Comparison of ENCODE assay signal across 7 cellular contexts in the genomic region with DNA sequence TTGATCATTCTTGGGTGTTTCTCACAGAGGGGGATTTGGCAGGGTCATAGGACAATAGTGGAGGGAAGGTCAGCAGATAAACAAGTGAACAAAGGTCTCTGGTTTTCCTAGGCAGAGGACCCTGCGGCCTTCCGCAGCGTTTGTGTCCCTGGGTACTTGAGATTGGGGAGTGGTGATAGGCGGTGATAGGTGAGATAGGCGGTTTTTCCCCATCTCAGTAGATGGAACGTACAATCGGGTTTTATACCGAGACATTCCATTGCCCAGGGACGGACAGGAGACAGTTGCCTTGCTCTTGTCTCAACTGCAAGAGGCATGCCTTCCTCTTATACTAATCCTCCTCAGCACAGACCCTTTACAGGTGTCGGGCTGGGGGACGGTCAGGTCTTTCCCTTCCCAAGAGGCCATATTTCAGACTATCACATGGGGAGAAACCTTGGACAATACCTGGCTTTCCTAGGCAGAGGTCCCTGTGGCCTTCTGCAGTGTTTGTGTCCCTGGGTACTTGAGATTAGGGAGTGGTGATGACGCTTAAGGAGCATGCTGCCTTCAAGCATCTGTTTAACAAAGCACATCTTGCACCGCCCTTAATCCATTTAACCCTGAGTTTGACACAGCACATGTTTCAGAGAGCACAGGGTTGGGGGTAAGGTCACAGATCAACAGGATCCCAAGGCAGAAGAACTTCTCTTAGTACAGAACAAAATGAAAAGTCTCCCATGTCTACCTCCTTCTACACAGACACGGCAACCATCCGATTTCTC.
DNase-seq lines count a peak whose midpoint lies in the region; ATAC-seq and TF ChIP-seq lines count a peak whose summit lies in the region.
"Not testable (repeated sequence)": the region's sequence is repeated elsewhere in the genome, so short reads cannot be mapped to it uniquely, and the experiment has no call there.

No MANE protein-coding gene starts in this region.

- BruUV-seq in PC-3 (replicated peaks; lab: Mats Ljungman, UMichigan) = not testable (repeated sequence)

- H3K9ac ChIP-seq in PC-3 (ENCODE audit: low read length) = peak overlapping the region; percentile 88; the same call in 1 of the 2 replicates

- H3K27me3 ChIP-seq in PC-3 (ENCODE audit: low read length); hepatocyte: not testable (repeated sequence)

- POLR2A ChIA-PET in PC-3 (lab: Charles Lee; ENCODE audit: unreplicated experiment) = not testable (repeated sequence)
- POLR2A ChIA-PET in activated CD4-positive, alpha-beta memory T cell treated with anti-CD3 and anti-CD28 coated beads for 36 hours (lab: Charles Lee) = interaction anchor here (2.2 to 9.1 kb wide), 7 partner anchors 8 to 69 kb away, joined by 9 to 110 read pairs (median 45); a partner anchor contains a TSS

- H3K27me3 Mint-ChIP-seq in IgD-negative memory B cell; activated CD4-positive, alpha-beta memory T cell treated with anti-CD3 and anti-CD28 coated beads for 36 hours; activated naive CD8-positive, alpha-beta T cell treated with anti-CD3 and anti-CD28 coated beads, Interleukin-2, amount 50 U/mL, for 24 hours: not testable (repeated sequence)
- peaks cover 25% of the 10 kb centered on the region for H3K27me3 Mint-ChIP-seq in neural crest cell (ENCODE audit: low read depth)

- not testable (repeated sequence) for ATAC-seq in PC-3; activated naive CD8-positive, alpha-beta T cell treated with anti-CD3 and anti-CD28 coated beads, Interleukin-2, amount 50 U/mL, for 24 hours

- not testable (repeated sequence) for H3K36me3 Mint-ChIP-seq in IgD-negative memory B cell; activated naive CD8-positive, alpha-beta T cell treated with anti-CD3 and anti-CD28 coated beads, Interleukin-2, amount 50 U/mL, for 24 hours (ENCODE audit: low read depth)
- H3K36me3 Mint-ChIP-seq in activated CD4-positive, alpha-beta memory T cell treated with anti-CD3 and anti-CD28 coated beads for 36 hours = peaks cover 12% of the 10 kb centered on the region
- H3K36me3 Mint-ChIP-seq in neural crest cell (ENCODE audit: low read depth) = peaks cover 23% of the 10 kb centered on the region

- not testable (repeated sequence) for H3K4me1 ChIP-seq in PC-3 (ENCODE audit: insufficient read depth, low read length); hepatocyte (ENCODE audit: insufficient read depth)

- 29% methylated on average over 13 of the region's 15 CpGs for WGBS in hepatocyte (ENCODE audit: low lambda C conversion rate, missing lambda C conversion rate)

- DNase-seq in DMS53 (lab: John Stamatoyannopoulos, UW) = peak; percentile 30
- peak; percentile 35 for DNase-seq in PC-3
- DNase-seq in activated CD4-positive, alpha-beta memory T cell treated with anti-CD3 and anti-CD28 coated beads for 36 hours; activated naive CD8-positive, alpha-beta T cell treated with anti-CD3 and anti-CD28 coated beads, Interleukin-2, amount 50 U/mL, for 24 hours; hepatocyte (ENCODE audit: low spot score); neural crest cell (ENCODE audit: low read depth, low spot score): not testable (repeated sequence)

- H3K79me2 ChIP-seq in PC-3 (ENCODE audit: low read length) = peaks cover 13% of the 10 kb centered on the region
- peaks cover 39% of the 10 kb centered on the region for H3K79me2 ChIP-seq in hepatocyte

- H3F3A ChIP-seq in PC-3 (ENCODE audit: low read length, unreplicated experiment) = not testable (repeated sequence)

- H3K9me3 ChIP-seq in PC-3 (ENCODE audit: low read length); hepatocyte (ENCODE audit: low read depth): not testable (repeated sequence)

- H3K4me3 ChIP-seq in PC-3 (ENCODE audit: low read length) = peak overlapping the region; percentile 42; the same call in 1 of the 2 replicates
- H3K4me3 ChIP-seq in hepatocyte = peak overlapping the region; percentile 98

- intact Hi-C loops in PC-3 (cut with micrococcal nuclease) = not testable (repeated sequence)
- intact Hi-C loops in activated CD4-positive, alpha-beta memory T cell treated with anti-CD3 and anti-CD28 coated beads for 36 hours (cut with micrococcal nuclease) = loop anchor here (1.0 kb wide), 1 partner anchor 12 kb away; a partner anchor contains a TSS

- not testable (repeated sequence) for H3K36me3 ChIP-seq in PC-3 (ENCODE audit: low read depth, low read length); hepatocyte (replicated peaks; ENCODE audit: insufficient read depth, low read depth)

- H3K9me2 ChIP-seq in PC-3 (replicated peaks; ENCODE audit: low read length); hepatocyte (replicated peaks; ENCODE audit: insufficient read depth): not testable (repeated sequence)

- peak overlapping the region in 3 of 4 donors; percentile 26 to 93 (median 60) for H3K4me3 Mint-ChIP-seq in IgD-negative memory B cell
- H3K4me3 Mint-ChIP-seq in activated CD4-positive, alpha-beta memory T cell treated with anti-CD3 and anti-CD28 coated beads for 36 hours = peak overlapping the region; percentile 43
- H3K4me3 Mint-ChIP-seq in activated naive CD8-positive, alpha-beta T cell treated with anti-CD3 and anti-CD28 coated beads, Interleukin-2, amount 50 U/mL, for 24 hours = peak overlapping the region; percentile 45
- H3K4me3 Mint-ChIP-seq in neural crest cell = peak overlapping the region; percentile 93

- H3K4me1 Mint-ChIP-seq in IgD-negative memory B cell = peaks cover 21 to 37% (median 21%) of the 10 kb centered on the region in 3 donors
- H3K4me1 Mint-ChIP-seq in activated CD4-positive, alpha-beta memory T cell treated with anti-CD3 and anti-CD28 coated beads for 36 hours (ENCODE audit: low read depth) = peaks cover 38% of the 10 kb centered on the region
- peaks cover 48% of the 10 kb centered on the region for H3K4me1 Mint-ChIP-seq in activated naive CD8-positive, alpha-beta T cell treated with anti-CD3 and anti-CD28 coated beads, Interleukin-2, amount 50 U/mL, for 24 hours
- peaks cover 55% of the 10 kb centered on the region for H3K4me1 Mint-ChIP-seq in neural crest cell

- H3K27ac ChIP-seq in PC-3 (ENCODE audit: low read length); hepatocyte: not testable (repeated sequence)

- H2AFZ ChIP-seq in PC-3 (ENCODE audit: low read length); hepatocyte: not testable (repeated sequence)

- H3K4me2 ChIP-seq in PC-3 (ENCODE audit: low read length) = peak overlapping the region; percentile 96
- H3K4me2 ChIP-seq in hepatocyte = peak overlapping the region; percentile 77

- CTCF ChIA-PET in PC-3 (lab: Charles Lee) = not testable (repeated sequence)
- CTCF ChIA-PET in activated CD4-positive, alpha-beta memory T cell treated with anti-CD3 and anti-CD28 coated beads for 36 hours (lab: Charles Lee) = interaction anchor here (0.6 to 9.2 kb wide), 3 partner anchors 12 to 69 kb away, joined by 4 to 68 read pairs (median 9); a partner anchor contains a TSS

- not testable (repeated sequence) for TF ChIP-seq CTCF in PC-3 (conservative IDR thresholded peaks at IDR 0.05; ENCODE audit: low read depth, low read length); hepatocyte (IDR thresholded peaks at IDR 0.05; ENCODE audit: poor library complexity); neural crest cell (conservative IDR thresholded peaks at IDR 0.05)

- H4K20me1 ChIP-seq in PC-3 (ENCODE audit: low read length) = peaks cover 11% of the 10 kb centered on the region
- not testable (repeated sequence) for H4K20me1 ChIP-seq in hepatocyte (ENCODE audit: insufficient read depth, poor library complexity, severe bottlenecking)

- H3K27ac Mint-ChIP-seq in IgD-negative memory B cell (peak overlapping the region in 2 of 3 donors; percentile 31 to 89), neural crest cell (ENCODE audit: unreplicated experiment) (peak overlapping the region; percentile 94)
- H3K27ac Mint-ChIP-seq in activated CD4-positive, alpha-beta memory T cell treated with anti-CD3 and anti-CD28 coated beads for 36 hours = peak overlapping the region; percentile 54
- peak overlapping the region; percentile 73 for H3K27ac Mint-ChIP-seq in activated naive CD8-positive, alpha-beta T cell treated with anti-CD3 and anti-CD28 coated beads, Interleukin-2, amount 50 U/mL, for 24 hours

- H3K9me3 Mint-ChIP-seq in IgD-negative memory B cell; activated CD4-positive, alpha-beta memory T cell treated with anti-CD3 and anti-CD28 coated beads for 36 hours; activated naive CD8-positive, alpha-beta T cell treated with anti-CD3 and anti-CD28 coated beads, Interleukin-2, amount 50 U/mL, for 24 hours; neural crest cell: not testable (repeated sequence)

Comparison
In these comparisons a context has a peak if more than half of its experiments do, and no peak if none do; other contexts are left out.
1. H3K4me3 Mint-ChIP-seq: peak in every context shown above with its lines; median percentile 93 in neural crest cell; 60 in IgD-negative memory B cell; 45 in activated naive CD8-positive, alpha-beta T cell treated with anti-CD3 and anti-CD28 coated beads, Interleukin-2, amount 50 U/mL, for 24 hours; 43 in activated CD4-positive, alpha-beta memory T cell treated with anti-CD3 and anti-CD28 coated beads for 36 hours.